ENCODE assay signal across 8 cellular contexts in the genomic region with DNA sequence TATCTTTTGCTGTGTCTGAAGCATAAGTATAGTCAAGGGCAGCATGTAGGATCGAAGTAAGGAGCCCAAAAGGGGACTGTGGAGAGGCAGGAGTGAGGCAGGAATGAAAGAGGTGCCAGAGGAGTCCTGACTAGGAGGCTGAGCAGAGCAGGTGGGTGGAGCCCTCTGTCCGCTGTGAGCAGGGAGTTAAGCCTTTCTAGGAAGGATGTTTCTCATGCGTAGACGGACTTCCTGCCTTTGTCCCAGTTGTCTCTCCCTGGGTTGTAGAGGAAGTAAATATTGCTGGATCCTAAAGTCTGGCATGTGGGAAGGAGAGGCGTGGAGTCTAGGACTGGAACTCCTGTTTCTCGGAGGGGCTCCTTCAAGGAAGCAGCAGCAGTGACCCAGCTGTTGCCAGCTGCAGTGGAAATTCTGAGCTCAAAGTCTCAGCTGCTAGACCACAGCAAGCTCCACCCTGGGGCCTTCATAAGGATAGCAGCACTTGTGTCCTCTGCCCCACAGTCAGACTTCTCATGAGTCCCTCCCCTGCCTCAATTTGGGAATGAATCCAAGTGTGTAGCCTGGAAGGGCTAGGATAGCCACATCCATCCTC. TPM values are rescaled to one million over a fixed set of nuclear protein-coding genes. Genes with fewer than 3 reads are reported as not detected.
A peak's percentile ranks its signal among the peaks of the same experiment; 100 is the strongest.
DNase-seq lines count a peak whose midpoint lies in the region; ATAC-seq and TF ChIP-seq lines count a peak whose summit lies in the region.

No MANE protein-coding gene starts in this region.

- H4K20me1 ChIP-seq in SU-DHL-6 (ENCODE audit: low read depth, low read length): no peaks in the 10 kb centered on the region

- no peak for TF ChIP-seq CTCF in Calu3 (IDR thresholded peaks at IDR 0.05; ENCODE audit: unreplicated experiment)
- TF ChIP-seq CTCF in SU-DHL-6 (IDR thresholded peaks at IDR 0.05; ENCODE audit: insufficient read depth, low read length, poor library complexity, severe bottlenecking): no peak
- TF ChIP-seq CTCF in lower leg skin (IDR thresholded peaks at IDR 0.05): no peak

- peaks cover 8% of the 10 kb centered on the region for H3K4me1 Mint-ChIP-seq in Calu3 (ENCODE audit: low read depth, unreplicated experiment)
- H3K4me1 Mint-ChIP-seq in dendritic cell treated with granulocyte-macrophage colony-stimulating factor and Interleukin-4, amounts not matched to agents 40 ng/mL and 50 ng/mL, for 4 days (ENCODE audit: low read depth): peaks cover 62% of the 10 kb centered on the region
- H3K4me1 Mint-ChIP-seq in stimulated activated naive CD8-positive, alpha-beta T cell treated with anti-CD3 and anti-CD28 coated beads, Interleukin-15, Interleukin-2, amounts not matched to agents 100 ng/mL and 50 ng/mL, for 24 hours (ENCODE audit: low read depth): peaks cover 27% of the 10 kb centered on the region

- H3K27me3 ChIP-seq in SU-DHL-6 (ENCODE audit: low read length): no peaks in the 10 kb centered on the region

- H3K4me3 ChIP-seq in SU-DHL-6 (ENCODE audit: insufficient read depth, low read length, poor library complexity, severe bottlenecking) (no peak overlapping the region), lower leg skin (ENCODE audit: low read depth, poor library complexity, severe bottlenecking) (no peak overlapping the region)

- H2AFZ ChIP-seq in SU-DHL-6 (ENCODE audit: low read depth, low read length, severe bottlenecking): no peak overlapping the region

- no peaks in the 10 kb centered on the region for H3K9me3 Mint-ChIP-seq in Calu3 (ENCODE audit: low read depth, unreplicated experiment)
- no peaks in the 10 kb centered on the region for H3K9me3 Mint-ChIP-seq in dendritic cell treated with granulocyte-macrophage colony-stimulating factor and Interleukin-4, amounts not matched to agents 40 ng/mL and 50 ng/mL, for 4 days
- no peaks in the 10 kb centered on the region for H3K9me3 Mint-ChIP-seq in stimulated activated naive CD8-positive, alpha-beta T cell treated with anti-CD3 and anti-CD28 coated beads, Interleukin-15, Interleukin-2, amounts not matched to agents 100 ng/mL and 50 ng/mL, for 24 hours

- peak overlapping the region; percentile 8 for H3K27ac Mint-ChIP-seq in Calu3 (ENCODE audit: unreplicated experiment)
- H3K27ac Mint-ChIP-seq in dendritic cell treated with granulocyte-macrophage colony-stimulating factor and Interleukin-4, amounts not matched to agents 40 ng/mL and 50 ng/mL, for 4 days: peak overlapping the region; percentile 73
- peak overlapping the region; percentile 71 for H3K27ac Mint-ChIP-seq in stimulated activated naive CD8-positive, alpha-beta T cell treated with anti-CD3 and anti-CD28 coated beads, Interleukin-15, Interleukin-2, amounts not matched to agents 100 ng/mL and 50 ng/mL, for 24 hours

- no TSS peak for BruUV-seq in Calu3 (replicated peaks; lab: Mats Ljungman, UMichigan)

- no peak overlapping the region for H3K4me3 Mint-ChIP-seq in Calu3 (ENCODE audit: low read depth, unreplicated experiment)
- peak overlapping the region; percentile 21 for H3K4me3 Mint-ChIP-seq in dendritic cell treated with granulocyte-macrophage colony-stimulating factor and Interleukin-4, amounts not matched to agents 40 ng/mL and 50 ng/mL, for 4 days
- H3K4me3 Mint-ChIP-seq in stimulated activated naive CD8-positive, alpha-beta T cell treated with anti-CD3 and anti-CD28 coated beads, Interleukin-15, Interleukin-2, amounts not matched to agents 100 ng/mL and 50 ng/mL, for 24 hours: peak overlapping the region; percentile 27

- H3K4me2 ChIP-seq in SU-DHL-6 (ENCODE audit: low read depth, low read length, poor library complexity, severe bottlenecking): peak overlapping the region; percentile 6

- no peaks in the 10 kb centered on the region for H3K79me2 ChIP-seq in SU-DHL-6 (ENCODE audit: insufficient read depth, low read length)

- intact Hi-C loops in Calu3 (cut with micrococcal nuclease; ENCODE audit: unreplicated experiment) (no loop called here), lower leg skin (cut with DNase I; ENCODE audit: low total_unique reads) (no loop called here)
- intact Hi-C loops in dendritic cell treated with granulocyte-macrophage colony-stimulating factor and Interleukin-4, amounts not matched to agents 40 ng/mL and 50 ng/mL, for 4 days (cut with micrococcal nuclease): no loop called here

- H3F3A ChIP-seq in SU-DHL-6 (ENCODE audit: insufficient read depth): no peaks in the 10 kb centered on the region

- no peak overlapping the region for H3K27ac ChIP-seq in SU-DHL-6 (ENCODE audit: low read depth, low read length)

- no peak for TF ChIP-seq POLR2A in lower leg skin (IDR thresholded peaks at IDR 0.05)

- no peaks in the 10 kb centered on the region for H3K36me3 ChIP-seq in SU-DHL-6 (ENCODE audit: low read length)

- no peaks in the 10 kb centered on the region for H3K9me2 ChIP-seq in SU-DHL-6 (replicated peaks; ENCODE audit: insufficient read depth, low read length)

- ATAC-seq in GM19452 (IDR thresholded peaks at IDR 0.05; ENCODE audit: unreplicated experiment): no peak

- H3K36me3 Mint-ChIP-seq in Calu3 (ENCODE audit: insufficient read depth, unreplicated experiment): peaks cover 68% of the 10 kb centered on the region
- H3K36me3 Mint-ChIP-seq in dendritic cell treated with granulocyte-macrophage colony-stimulating factor and Interleukin-4, amounts not matched to agents 40 ng/mL and 50 ng/mL, for 4 days (ENCODE audit: low read depth): peaks cover 58% of the 10 kb centered on the region
- H3K36me3 Mint-ChIP-seq in stimulated activated naive CD8-positive, alpha-beta T cell treated with anti-CD3 and anti-CD28 coated beads, Interleukin-15, Interleukin-2, amounts not matched to agents 100 ng/mL and 50 ng/mL, for 24 hours (ENCODE audit: low read depth): no peaks in the 10 kb centered on the region

- no peak overlapping the region for H3K9ac ChIP-seq in SU-DHL-6 (ENCODE audit: low read length)

- H3K27me3 Mint-ChIP-seq in Calu3 (ENCODE audit: unreplicated experiment): no peaks in the 10 kb centered on the region
- no peaks in the 10 kb centered on the region for H3K27me3 Mint-ChIP-seq in dendritic cell treated with granulocyte-macrophage colony-stimulating factor and Interleukin-4, amounts not matched to agents 40 ng/mL and 50 ng/mL, for 4 days
- no peaks in the 10 kb centered on the region for H3K27me3 Mint-ChIP-seq in stimulated activated naive CD8-positive, alpha-beta T cell treated with anti-CD3 and anti-CD28 coated beads, Interleukin-15, Interleukin-2, amounts not matched to agents 100 ng/mL and 50 ng/mL, for 24 hours

- 25 to 31% methylated on average over 6 of the region's 6 CpGs for WGBS in lower leg skin, 2 donors

- H3K9me3 ChIP-seq in SU-DHL-6 (ENCODE audit: insufficient read depth, low read length): no peaks in the 10 kb centered on the region

- CTCF ChIA-PET in Calu3 (lab: Charles Lee): no interaction called here

- no peak for DNase-seq in Calu3
- DNase-seq in HCEC 1CT: peak; percentile 74
- peak; percentile 66 to 91 for DNase-seq in lower leg skin (ENCODE audit: low spot score in 2 of 2)
- DNase-seq in effector CD8-positive, alpha-beta T cell (lab: John Stamatoyannopoulos, UW): no peak

RNA-seq across cellular contexts. Expression of a gene that starts 44.0 kb away (rescaled TPM):
- 96.4 and 105 TPM in 2 replicates for total RNA-seq in Calu3 (2022)
- 10 to 100 TPM; 12.7 to 14.9 (median 13.7) TPM for total RNA-seq in lower leg skin

Comparison
In these comparisons a context has a peak if more than half of its experiments do, and no peak if none do; other contexts are left out.
1. DNase-seq: peak in HCEC 1CT (single experiment) and lower leg skin (2 of 2); none in Calu3 (single experiment) and effector CD8-positive, alpha-beta T cell (single experiment).
2. H3K27ac Mint-ChIP-seq: peak in every context shown above with its lines; median percentile 73 in dendritic cell treated with granulocyte-macrophage colony-stimulating factor and Interleukin-4, amounts not matched to agents 40 ng/mL and 50 ng/mL, for 4 days; 71 in stimulated activated naive CD8-positive, alpha-beta T cell treated with anti-CD3 and anti-CD28 coated beads, Interleukin-15, Interleukin-2, amounts not matched to agents 100 ng/mL and 50 ng/mL, for 24 hours; 8 in Calu3.